ENCODE assay signal across 15 cellular contexts in the genomic region with DNA sequence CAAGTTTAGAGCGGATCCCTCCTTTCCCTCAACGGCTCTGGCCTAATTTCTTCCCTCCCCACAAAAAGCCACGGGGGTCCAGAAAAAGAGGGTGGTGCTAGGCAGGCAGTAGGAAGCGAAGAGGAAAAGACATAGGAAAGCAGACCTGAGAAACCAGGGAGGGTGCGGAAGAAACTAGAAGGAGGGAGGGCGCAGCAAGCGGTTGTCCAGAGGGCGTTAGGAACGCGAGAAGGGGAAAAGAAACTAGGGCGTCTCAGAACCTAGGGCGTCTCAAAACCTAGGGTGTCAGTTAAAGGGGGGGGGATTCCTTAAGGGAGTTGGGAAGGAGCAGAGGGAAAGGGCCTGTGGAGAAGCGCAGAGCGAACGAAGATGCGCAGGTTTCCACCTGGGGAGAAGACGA. TPM values are rescaled to one million over a fixed set of nuclear protein-coding genes. Genes with fewer than 3 reads are reported as not detected.
A peak's percentile ranks its signal among the peaks of the same experiment; 100 is the strongest.
DNase-seq lines count a peak whose midpoint lies in the region; ATAC-seq and TF ChIP-seq lines count a peak whose summit lies in the region.
"Had no signal": no experiment of that assay in that cellular context is flagged by ENCODE, and none has a peak within 500 bp of the region (broad histone marks: within the 10 kb centered on the region; RNA-seq: fewer than 3 reads in every experiment).

No MANE protein-coding gene starts in this region.

- H3K27me3 ChIP-seq in H9 (ENCODE audit: insufficient read depth, low read length) = peaks cover 98% of the 10 kb centered on the region
- H3K27me3 ChIP-seq in spleen (replicated peaks in 1 of 7) = peaks cover 21 to 100% (median 100%) of the 10 kb centered on the region in 7 donors

- H3K36me3 ChIP-seq in spleen = no peaks in the 10 kb centered on the region
- H3K36me3 ChIP-seq: left lung had no signal

- no peak overlapping the region for H2BK15ac ChIP-seq in H9 (ENCODE audit: low read depth, low read length)

- no peak overlapping the region for H2BK5ac ChIP-seq in H9 (ENCODE audit: insufficient read length, low read length)

- no peak overlapping the region for H2BK12ac ChIP-seq in H9 (ENCODE audit: insufficient read length, low read depth, low read length)

- no peak overlapping the region for H3T11ph ChIP-seq in H9 (ENCODE audit: low read length)

- WGBS in H9 (ENCODE audit: extremely low coverage, insufficient read length, low lambda C conversion rate) = no CpG with 5 or more reads among the region's 17 CpGs
- 8 to 13% (median 9%) methylated on average over 17 of the region's 17 CpGs for WGBS in spleen, 5 donors

- no peak overlapping the region for H3K4ac ChIP-seq in H9 (ENCODE audit: low read depth, low read length)

- H3K23me2 ChIP-seq in H9 (ENCODE audit: insufficient read length, low read depth, low read length, poor library complexity, severe bottlenecking) = peaks cover 22% of the 10 kb centered on the region

- H3K9me3 ChIP-seq in H9 (ENCODE audit: control insufficient read depth, low read depth, low read length) (no peaks in the 10 kb centered on the region), spleen (peaks cover 0 to 3% (median 0%) of the 10 kb centered on the region in 8 donors)
- H3K9me3 ChIP-seq: left lung had no signal

- H3K14ac ChIP-seq in H9 (ENCODE audit: insufficient read depth, low read length) = no peak overlapping the region

- H3K4me3 Mint-ChIP-seq in H9 (peak overlapping the region; percentile 8 to 74; a peak in 4 of 5 replicates), chondrocyte (ENCODE audit: unreplicated experiment) (peak overlapping the region; percentile 12), nephron (peak overlapping the region; percentile 24 to 53 (median 45))

- H3K27me3 Mint-ChIP-seq in H9 (ENCODE audit: low read depth) (peaks cover 98% of the 10 kb centered on the region), chondrocyte (ENCODE audit: low read depth) (peaks cover 75% of the 10 kb centered on the region), nephron (ENCODE audit: low read depth) (peaks cover 96% of the 10 kb centered on the region)

- peak overlapping the region in 1 of 8 donors; percentile 54 for H3K4me3 ChIP-seq in spleen
- H3K4me3 ChIP-seq: GM23248, left lung had no signal

- H3K4me1 ChIP-seq in H9 (ENCODE audit: insufficient read depth, low read length) (no peaks in the 10 kb centered on the region), spleen (peaks cover 29 to 99% (median 76%) of the 10 kb centered on the region in 6 donors)

- no peak overlapping the region for H4K5ac ChIP-seq in H9 (ENCODE audit: insufficient read length, low read depth, low read length)

- H3K79me1 ChIP-seq in H9 (ENCODE audit: insufficient read depth, low read depth, low read length, poor library complexity, severe bottlenecking) = no peaks in the 10 kb centered on the region

- H3K27ac ChIP-seq in H9 (ENCODE audit: insufficient read length, low read depth, low read length) (no peak overlapping the region), spleen (no peak overlapping the region)
- H3K27ac ChIP-seq: epithelial cell of prostate, GM23248, left lung, skin epidermis had no signal

- H3K9ac ChIP-seq in H9 (ENCODE audit: extremely low read depth, insufficient read length, low read length) = no peak overlapping the region
- H3K9ac ChIP-seq: GM23248 had no signal

- H3K4me1 Mint-ChIP-seq in H9 (peaks cover 41 to 62% of the 10 kb centered on the region in 2 experiments), chondrocyte (ENCODE audit: low read depth) (peaks cover 50% of the 10 kb centered on the region), nephron (peaks cover 54% of the 10 kb centered on the region)

- no peak overlapping the region for H3K56ac ChIP-seq in H9 (ENCODE audit: insufficient read length, low read depth, low read length)

- no peak for ATAC-seq in GM19455 (IDR thresholded peaks at IDR 0.05; ENCODE audit: unreplicated experiment)
- ATAC-seq: left lung had no signal

- H2BK20ac ChIP-seq in H9 (ENCODE audit: low read depth, low read length, poor library complexity, severe bottlenecking) = no peak overlapping the region

- no peak overlapping the region for H2AFZ ChIP-seq in H9 (ENCODE audit: low read length)
- H2AFZ ChIP-seq: GM23248 had no signal

- H3K36me3 Mint-ChIP-seq in H9 (ENCODE audit: insufficient read depth in 1 of 3, low read depth in 3 of 3) (peaks cover 0 to 4% (median 2%) of the 10 kb centered on the region in 3 experiments; a peak in 3 of 7 replicates), chondrocyte (ENCODE audit: low read depth) (peaks cover 8% of the 10 kb centered on the region), nephron (ENCODE audit: low read depth) (no peaks in the 10 kb centered on the region)

- no peak for TF ChIP-seq POLR2A in spleen (IDR thresholded peaks at IDR 0.05)

- H3K23ac ChIP-seq in H9 (ENCODE audit: insufficient read length, low read depth, low read length) = no peak overlapping the region

- H3K27ac Mint-ChIP-seq in H9 (no peak overlapping the region), chondrocyte (ENCODE audit: unreplicated experiment) (peak overlapping the region; percentile 22), nephron (no peak overlapping the region)

- no peak overlapping the region for H3K18ac ChIP-seq in H9 (ENCODE audit: insufficient read length, low read depth, low read length)

- peak overlapping the region; percentile 23 for H3K4me2 ChIP-seq in H9 (ENCODE audit: insufficient read depth, insufficient read length, low read length)

- intact Hi-C loops in spleen (cut with DNase I; ENCODE audit: low total_unique reads) = no loop called here

- H4K20me1 ChIP-seq in H9 (ENCODE audit: control insufficient read depth, insufficient read depth, insufficient read length) = no peaks in the 10 kb centered on the region

- no peak overlapping the region for H4K8ac ChIP-seq in H9 (replicated peaks; ENCODE audit: insufficient read length, low read depth, low read length)

- peak; percentile 15 for DNase-seq in SIG-M5 treated with dmso at 0.1 percent for 504 hours (lab: John Stamatoyannopoulos, UW; ENCODE audit: unreplicated experiment)
- DNase-seq in SIG-M5 (lab: John Stamatoyannopoulos, UW) = no peak
- DNase-seq in H9 = peak; percentile 34
- DNase-seq in chondrocyte (ENCODE audit: low spot score) = no peak
- DNase-seq in spleen = no peak
- DNase-seq in GF-D8 (lab: John Stamatoyannopoulos, UW) = no peak
- DNase-seq: activated naive CD4-positive, alpha-beta T cell treated with Interleukin-2 at 50 U/mL for 16 hours; GM23248; head of caudate nucleus; NCI-H1436 had no signal

- H2BK120ac ChIP-seq in H9 (ENCODE audit: low read depth, low read length, poor library complexity, severe bottlenecking) = no peak overlapping the region

- H3K79me2 ChIP-seq in H9 (ENCODE audit: insufficient read depth, low read length) = no peaks in the 10 kb centered on the region

- TF ChIP-seq CTCF in H9 (conservative IDR thresholded peaks at IDR 0.05) = no peak
- TF ChIP-seq CTCF in chondrocyte (IDR thresholded peaks at IDR 0.05) = no peak
- no peak for TF ChIP-seq CTCF in nephron (IDR thresholded peaks at IDR 0.05; ENCODE audit: unreplicated experiment in 3 of 3)
- no peak for TF ChIP-seq CTCF in spleen (IDR thresholded peaks at IDR 0.05 in 8 of 11, conservative IDR thresholded peaks at IDR 0.05 in 3 of 11)

- H2AK5ac ChIP-seq in H9 (ENCODE audit: insufficient read length, low read length) = no peak overlapping the region

- H4K91ac ChIP-seq in H9 (ENCODE audit: insufficient read length, low read depth, low read length) = no peak overlapping the region

- peaks cover 4 to 16% of the 10 kb centered on the region in 2 experiments for H3K9me3 Mint-ChIP-seq in H9
- H3K9me3 Mint-ChIP-seq in chondrocyte (ENCODE audit: low read depth) = no peaks in the 10 kb centered on the region
- peaks cover 2% of the 10 kb centered on the region for H3K9me3 Mint-ChIP-seq in nephron

RNA-seq across cellular contexts. Expression of gene DMRTA2, which starts 3.0 kb away (rescaled TPM):
- 0.07 and 0.11 TPM in 2 replicates for total RNA-seq in H9 (2021)
- total RNA-seq in chondrocyte = not detected in 3 replicates
- total RNA-seq in spleen = under 1 TPM in 1 of 7 donors, not detected in 6; 0.14 TPM
- under 1 TPM; 0.03 to 0.15 (median 0.04) TPM for polyA plus RNA-seq in spleen
- total RNA-seq: GM23248, left lung had no signal
- polyA plus RNA-seq: GM23248 had no signal

Comparison
In these comparisons a context has a peak if more than half of its experiments do, and no peak if none do; other contexts are left out.
1. DNase-seq: peak in SIG-M5 treated with dmso at 0.1 percent for 504 hours (single experiment) and H9 (single experiment); none in SIG-M5 (single experiment), chondrocyte (single experiment), spleen (single experiment) and GF-D8 (single experiment).
2. Peak in every context shown above with its lines, with median percentiles within 50 percentile points of each other: H3K4me3 Mint-ChIP-seq.